Comparison of ENCODE assay signal across 15 cellular contexts in the genomic region with DNA sequence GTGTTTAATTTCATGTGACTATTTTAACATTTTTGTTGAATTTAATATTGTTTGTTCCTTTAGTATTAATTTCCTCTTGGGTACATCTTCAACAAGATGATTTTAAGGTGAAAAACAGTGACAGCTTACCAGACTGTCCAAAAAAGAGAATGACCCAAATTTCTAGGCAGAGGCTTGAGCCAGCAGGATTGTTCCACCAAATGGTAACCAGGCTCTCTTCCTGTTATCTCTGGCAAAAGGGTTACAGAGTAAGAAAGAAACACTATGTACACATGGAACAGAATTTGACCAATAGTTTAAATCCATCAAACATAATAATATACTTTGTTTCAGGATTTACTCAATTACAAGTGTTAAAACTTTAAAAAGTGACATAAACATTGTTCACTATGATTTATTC. TPM values are rescaled to one million over a fixed set of nuclear protein-coding genes. Genes with fewer than 3 reads are reported as not detected.
A peak's percentile ranks its signal among the peaks of the same experiment; 100 is the strongest.
DNase-seq lines count a peak whose midpoint lies in the region; ATAC-seq and TF ChIP-seq lines count a peak whose summit lies in the region.
"Had no signal": no experiment of that assay in that cellular context is flagged by ENCODE, and none has a peak within 500 bp of the region (broad histone marks: within the 10 kb centered on the region; RNA-seq: fewer than 3 reads in every experiment).

No MANE protein-coding gene starts in this region.

- H3K9me3 Mint-ChIP-seq in nephron progenitor cell: no peaks in the 10 kb centered on the region
- H3K9me3 Mint-ChIP-seq: CD4-positive, alpha-beta memory T cell; GM23338; H9 had no signal

- no peaks in the 10 kb centered on the region for H3K27me3 Mint-ChIP-seq in nephron progenitor cell (ENCODE audit: low read depth, poor library complexity)
- H3K27me3 Mint-ChIP-seq: CD4-positive, alpha-beta memory T cell had no signal

- no peak for DNase-seq in left ventricle myocardium superior
- no peak for DNase-seq in right atrium auricular region (ENCODE audit: low spot score)
- DNase-seq in cerebellar cortex (ENCODE audit: low spot score): peak; percentile 95
- no peak for DNase-seq in nephron progenitor cell
- no peak for DNase-seq in NCI-H1092 treated with DMSO at 0.1 percent for 48 hours (lab: John Stamatoyannopoulos, UW)
- DNase-seq: 8988T; Calu3; CD4-positive, alpha-beta memory T cell; COR-L47; DMS53; DMS79 treated with DMSO at 0.1 percent for 48 hours; H9 had no signal

- peaks cover 8% of the 10 kb centered on the region for H3K36me3 ChIP-seq in right atrium auricular region

- H3K27ac ChIP-seq in right atrium auricular region: no peak overlapping the region

- peaks cover 0 to 24% of the 10 kb centered on the region in 2 donors for H3K4me1 ChIP-seq in right atrium auricular region

- intact Hi-C loops in left ventricle myocardium superior (cut with micrococcal nuclease): no loop called here

- peaks cover 74% of the 10 kb centered on the region for H3K4me1 Mint-ChIP-seq in nephron progenitor cell

- ATAC-seq in left ventricle myocardium superior (peak; percentile 41), GM18870 (IDR thresholded peaks at IDR 0.05; ENCODE audit: unreplicated experiment) (no peak)
- ATAC-seq: GM23338, HCT116 had no signal

- no peak overlapping the region for H3K4me3 ChIP-seq in right atrium auricular region
- H3K4me3 ChIP-seq: GM23338 had no signal

- peak overlapping the region; percentile 77 for H3K27ac Mint-ChIP-seq in nephron progenitor cell
- H3K27ac Mint-ChIP-seq: GM23338, H9 had no signal

- no peak overlapping the region for H3K4me3 Mint-ChIP-seq in nephron progenitor cell
- H3K4me3 Mint-ChIP-seq: CD4-positive, alpha-beta memory T cell; GM23338; H9 had no signal

- H3K36me3 Mint-ChIP-seq in nephron progenitor cell (ENCODE audit: low read depth): peaks cover 46% of the 10 kb centered on the region

- TF ChIP-seq CTCF in right atrium auricular region (IDR thresholded peaks at IDR 0.05) (no peak), nephron progenitor cell (IDR thresholded peaks at IDR 0.05) (no peak)

- no peaks in the 10 kb centered on the region for H3K9me3 ChIP-seq in right atrium auricular region

- H3K27me3 ChIP-seq in right atrium auricular region: no peaks in the 10 kb centered on the region

RNA-seq across cellular contexts. Expression of a gene that starts 39.0 kb away (rescaled TPM):
- total RNA-seq in left ventricle myocardium superior: 62.7 TPM
- 10 to 100 TPM; 54.3 to 63.2 TPM for total RNA-seq in right atrium auricular region

RNA-seq across cellular contexts. Expression of a gene that starts 54.3 kb away (rescaled TPM):
- 4.8 TPM for total RNA-seq in left ventricle myocardium superior
- 1 to 10 TPM; 5.9 TPM for total RNA-seq in right atrium auricular region
